24 cellular contexts compared by ENCODE assay signal in genomic region chr2:8333177-8333831, GRCh38.
"Had no signal": no experiment of that assay in that cellular context is flagged by ENCODE, and none has a peak within 500 bp of the region (broad histone marks: within the 10 kb centered on the region; RNA-seq: fewer than 3 reads in every experiment).

No MANE protein-coding gene starts in this region.

- ATAC-seq: gastrocnemius medialis; heart right ventricle; left colon; naive thymus-derived CD4-positive, alpha-beta T cell; stimulated activated effector memory CD8-positive, alpha-beta T cell treated with anti-CD3 and anti-CD28 coated beads, Interleukin-12 subunit alpha, Interleukin-12 subunit beta, amount 100 ng/mL, for 72 hours; stimulated activated naive CD8-positive, alpha-beta T cell treated with anti-CD3 and anti-CD28 coated beads, Interleukin-15, Interleukin-2, amounts not matched to agents 100 U/mL and 50 U/mL, for 24 hours had no signal

- H3K27ac ChIP-seq: epithelial cell of prostate, esophagus muscularis mucosa, gastrocnemius medialis, suprapubic skin, thyroid gland, uterus had no signal

- H3K9me3 ChIP-seq: esophagus muscularis mucosa, gastrocnemius medialis, heart right ventricle, suprapubic skin, thyroid gland, uterus had no signal

- H3K27ac Mint-ChIP-seq: naive thymus-derived CD4-positive, alpha-beta T cell; type B pancreatic cell had no signal

- H3K4me3 ChIP-seq: dorsolateral prefrontal cortex, esophagus muscularis mucosa, gastrocnemius medialis, heart right ventricle, suprapubic skin, thyroid gland, uterus had no signal

- H3K4me3 Mint-ChIP-seq: central memory CD8-positive, alpha-beta T cell; naive thymus-derived CD4-positive, alpha-beta T cell; neural crest cell; stimulated activated effector memory CD8-positive, alpha-beta T cell treated with anti-CD3 and anti-CD28 coated beads, Interleukin-12 subunit alpha, Interleukin-12 subunit beta, amount 100 ng/mL, for 72 hours; type B pancreatic cell had no signal

- H3K27me3 Mint-ChIP-seq: central memory CD8-positive, alpha-beta T cell; type B pancreatic cell had no signal

- H3K27me3 ChIP-seq: dorsolateral prefrontal cortex, esophagus muscularis mucosa, gastrocnemius medialis, heart right ventricle, suprapubic skin, thyroid gland, uterus had no signal

- H3K36me3 ChIP-seq: esophagus muscularis mucosa, gastrocnemius medialis, heart right ventricle, suprapubic skin, thyroid gland, uterus had no signal

- DNase-seq: cortex of kidney; dorsolateral prefrontal cortex; effector CD8-positive, alpha-beta T cell; gastrocnemius medialis; heart right ventricle; hypothalamus; kidney; left colon; mammary epithelial cell; naive thymus-derived CD4-positive, alpha-beta T cell; nucleus accumbens; small intestine; stimulated activated CD4-positive, alpha-beta T cell treated with anti-CD3 and anti-CD28 coated beads, Interleukin-4, amount 100 ng/mL, for 1 hour; stimulated activated CD8-positive, alpha-beta memory T cell treated with anti-CD3 and anti-CD28 coated beads, Interleukin-4, amount 100 ng/mL, for 48 hours; stimulated activated naive CD8-positive, alpha-beta T cell treated with anti-CD3 and anti-CD28 coated beads, Interleukin-15, Interleukin-2, amounts not matched to agents 100 U/mL and 50 U/mL, for 24 hours; thyroid gland; uterus had no signal

- H3K36me3 Mint-ChIP-seq: stimulated activated effector memory CD8-positive, alpha-beta T cell treated with anti-CD3 and anti-CD28 coated beads, Interleukin-12 subunit alpha, Interleukin-12 subunit beta, amount 100 ng/mL, for 72 hours; type B pancreatic cell had no signal

- FAIRE-seq: kidney, small intestine had no signal

- H3K9me3 Mint-ChIP-seq: central memory CD8-positive, alpha-beta T cell; neural crest cell; stimulated activated effector memory CD8-positive, alpha-beta T cell treated with anti-CD3 and anti-CD28 coated beads, Interleukin-12 subunit alpha, Interleukin-12 subunit beta, amount 100 ng/mL, for 72 hours; type B pancreatic cell had no signal

- H3K4me1 ChIP-seq: gastrocnemius medialis, thyroid gland, uterus had no signal
